Comparison of ENCODE assay signal across 9 cellular contexts in the genomic region with DNA sequence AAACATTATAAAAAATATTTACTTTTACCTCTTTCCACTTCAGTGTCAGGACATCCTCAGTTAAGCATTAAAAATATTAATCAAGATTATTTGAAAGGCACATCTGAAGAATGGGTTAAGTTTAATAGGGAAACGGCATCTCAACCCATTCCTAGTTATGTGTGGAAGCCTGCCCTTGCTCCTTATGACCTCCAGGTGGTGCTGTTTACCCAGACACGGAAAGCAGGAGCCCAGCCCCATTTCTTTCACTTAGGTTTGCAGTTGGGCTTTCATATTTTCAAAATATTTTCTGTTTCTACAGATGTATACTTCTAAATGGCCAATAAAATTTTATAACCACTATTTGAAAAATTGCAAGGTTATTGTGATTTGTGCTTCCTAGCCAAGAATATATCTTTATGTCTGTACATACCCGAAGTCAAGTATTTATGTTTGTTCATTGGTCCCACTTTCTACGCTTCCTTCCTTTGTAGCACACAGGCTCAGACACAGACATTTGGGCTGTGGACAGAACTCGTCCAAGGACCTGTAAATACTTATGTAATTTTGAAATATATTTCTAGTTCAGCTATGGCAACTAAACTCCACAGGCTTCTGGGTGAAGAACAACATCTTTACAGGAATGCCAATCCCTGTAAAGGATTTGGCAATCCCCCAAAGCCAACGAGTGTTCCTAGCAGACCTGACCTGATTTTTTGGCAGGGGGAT.
DNase-seq lines count a peak whose midpoint lies in the region; ATAC-seq and TF ChIP-seq lines count a peak whose summit lies in the region.
"Had no signal": no experiment of that assay in that cellular context is flagged by ENCODE, and none has a peak within 500 bp of the region (broad histone marks: within the 10 kb centered on the region; RNA-seq: fewer than 3 reads in every experiment).

No MANE protein-coding gene starts in this region.

- TF ChIP-seq CTCF in gastroesophageal sphincter (IDR thresholded peaks at IDR 0.05) (peak; percentile 93 to 97 (median 96)), osteoblast (IDR thresholded peaks at IDR 0.05; ENCODE audit: extremely low read depth, low read depth, low read length) (peak; percentile 97)

- H3K27ac Mint-ChIP-seq in activated T-helper 2 cell treated with anti-CD3 and anti-CD28 coated beads, Interferon-gamma antibody, Interleukin-2, Interleukin-4, amounts not matched to agents 10 μg/mL and 5 μg/mL and 100 μg/mL, durations not matched to agents 14 hours and 24 hours and 36 hours = no peak overlapping the region

- peak overlapping the region in 3 of 4 donors; percentile 21 to 42 (median 33) for H3K27ac ChIP-seq in gastroesophageal sphincter
- no peak overlapping the region for H3K27ac ChIP-seq in osteoblast (ENCODE audit: low read depth, low read length)

- no peaks in the 10 kb centered on the region for H3K36me3 Mint-ChIP-seq in activated T-helper 2 cell treated with anti-CD3 and anti-CD28 coated beads, Interferon-gamma antibody, Interleukin-2, Interleukin-4, amounts not matched to agents 10 μg/mL and 5 μg/mL and 100 μg/mL, durations not matched to agents 14 hours and 24 hours and 36 hours (ENCODE audit: low read depth)
- H3K36me3 Mint-ChIP-seq: IgD-negative memory B cell had no signal

- no peaks in the 10 kb centered on the region for H3K9me3 Mint-ChIP-seq in activated T-helper 2 cell treated with anti-CD3 and anti-CD28 coated beads, Interferon-gamma antibody, Interleukin-2, Interleukin-4, amounts not matched to agents 10 μg/mL and 5 μg/mL and 100 μg/mL, durations not matched to agents 14 hours and 24 hours and 36 hours
- H3K9me3 Mint-ChIP-seq: IgD-negative memory B cell had no signal

- H3K9me3 ChIP-seq in gastroesophageal sphincter = no peaks in the 10 kb centered on the region
- no peaks in the 10 kb centered on the region for H3K9me3 ChIP-seq in osteoblast (ENCODE audit: low read depth, low read length)

- H3K4me1 Mint-ChIP-seq in activated T-helper 2 cell treated with anti-CD3 and anti-CD28 coated beads, Interferon-gamma antibody, Interleukin-2, Interleukin-4, amounts not matched to agents 10 μg/mL and 5 μg/mL and 100 μg/mL, durations not matched to agents 14 hours and 24 hours and 36 hours (ENCODE audit: low read depth) = no peaks in the 10 kb centered on the region

- no peak for TF ChIP-seq POLR2A in gastroesophageal sphincter (IDR thresholded peaks at IDR 0.05)

- DNase-seq in CD1c-positive myeloid dendritic cell (ENCODE audit: extremely low spot score) (peak; percentile 64), NCI-H774 (lab: John Stamatoyannopoulos, UW) (peak; percentile 53), osteoblast (ENCODE audit: insufficient read length, low spot score, missing footprints) (peak; percentile 54), GDM1 (lab: John Stamatoyannopoulos, UW) (no peak)
- DNase-seq in activated T-helper 2 cell treated with anti-CD3 and anti-CD28 coated beads, Interferon-gamma antibody, Interleukin-2, Interleukin-4, amounts not matched to agents 10 μg/mL and 5 μg/mL and 100 μg/mL, durations not matched to agents 14 hours and 24 hours and 36 hours (ENCODE audit: low spot score) = peak; percentile 13

- H3K27me3 Mint-ChIP-seq in activated T-helper 2 cell treated with anti-CD3 and anti-CD28 coated beads, Interferon-gamma antibody, Interleukin-2, Interleukin-4, amounts not matched to agents 10 μg/mL and 5 μg/mL and 100 μg/mL, durations not matched to agents 14 hours and 24 hours and 36 hours (ENCODE audit: low read depth) = peaks cover 20% of the 10 kb centered on the region

- no peaks in the 10 kb centered on the region for H4K20me1 ChIP-seq in osteoblast (ENCODE audit: insufficient read depth, low read length)

- TF ChIP-seq EP300 in gastroesophageal sphincter (IDR thresholded peaks at IDR 0.05) = no peak

- no peaks in the 10 kb centered on the region for H3K79me2 ChIP-seq in osteoblast (ENCODE audit: insufficient read depth, low read length)

- ATAC-seq in GM19035 (IDR thresholded peaks at IDR 0.05; ENCODE audit: unreplicated experiment) = peak; percentile 55
- ATAC-seq in HG03460 (IDR thresholded peaks at IDR 0.05; ENCODE audit: unreplicated experiment) = peak; percentile 53
- peak; percentile 79 for ATAC-seq in gastroesophageal sphincter

- peak overlapping the region; percentile 31 to 42 for H3K4me3 ChIP-seq in gastroesophageal sphincter
- H3K4me3 ChIP-seq in osteoblast (ENCODE audit: insufficient read depth, low read length) = peak overlapping the region; percentile 34

- 0 to 7% methylated on average over 4 to 6 of the region's 6 CpGs for WGBS in gastroesophageal sphincter (ENCODE audit: low coverage in 1 of 2), 2 donors

- H3K36me3 ChIP-seq in gastroesophageal sphincter (no peaks in the 10 kb centered on the region), osteoblast (ENCODE audit: insufficient read depth, low read length) (no peaks in the 10 kb centered on the region)

- intact Hi-C loops in activated T-helper 2 cell treated with anti-CD3 and anti-CD28 coated beads, Interferon-gamma antibody, Interleukin-2, Interleukin-4, amounts not matched to agents 10 μg/mL and 5 μg/mL and 100 μg/mL, durations not matched to agents 14 hours and 24 hours and 36 hours (cut with micrococcal nuclease) = loop anchor here (1.0 to 5.0 kb wide), 3 partner anchors 1216 to 1747 kb away; no protein-coding TSS in a partner anchor

- peak overlapping the region; percentile 73 for H3K4me2 ChIP-seq in osteoblast (ENCODE audit: insufficient read depth, low read length)

- H3K4me3 Mint-ChIP-seq in activated T-helper 2 cell treated with anti-CD3 and anti-CD28 coated beads, Interferon-gamma antibody, Interleukin-2, Interleukin-4, amounts not matched to agents 10 μg/mL and 5 μg/mL and 100 μg/mL, durations not matched to agents 14 hours and 24 hours and 36 hours (ENCODE audit: low read depth) = no peak overlapping the region
- H3K4me3 Mint-ChIP-seq: IgD-negative memory B cell had no signal

- H2AFZ ChIP-seq in osteoblast (ENCODE audit: low read length) = no peak overlapping the region

- H3K27me3 ChIP-seq in gastroesophageal sphincter (no peaks in the 10 kb centered on the region), osteoblast (ENCODE audit: insufficient read depth, low read length) (peaks cover 22% of the 10 kb centered on the region)

- H3K4me1 ChIP-seq in gastroesophageal sphincter (peaks cover 0 to 40% (median 11%) of the 10 kb centered on the region in 3 donors), osteoblast (ENCODE audit: insufficient read depth, low read length) (no peaks in the 10 kb centered on the region)
